ENCODE assay signal across 1 cellular context in genomic region chr12:2959194-2959507, GRCh38.
TF ChIP-seq lines count a peak whose summit lies in the region.

Gene TEAD4, plus strand, starts transcription at chr12:2959397.

TF ChIP-seq in HepG2, 621 proteins besides CTCF, POLR2A, EP300 and RAD21 (continued from another document and continues in another):
- TF ChIP-seq ATF2 (CRISPR knock-in tag; IDR thresholded peaks at IDR 0.05) (peak; percentile 21; the same call in 1 of the 2 replicates), FOXA3 (CRISPR knock-in tag; IDR thresholded peaks at IDR 0.05) (peak; percentile 56; the same call in 1 of the 2 replicates), PATZ1 (CRISPR knock-in tag; IDR thresholded peaks at IDR 0.05) (peak; percentile 50; the same call in 1 of the 2 replicates), DRAP1 (CRISPR knock-in tag; IDR thresholded peaks at IDR 0.05) (no peak), CBX5 (CRISPR knock-in tag; IDR thresholded peaks at IDR 0.05; ENCODE audit: borderline replicate concordance) (0 out of 2 replicates have a peak, but pooled peaks have one; percentile 33), SALL1 (CRISPR knock-in tag; IDR thresholded peaks at IDR 0.05) (peak; percentile 40; the same call in 1 of the 2 replicates), FOSL2 (CRISPR knock-in tag; IDR thresholded peaks at IDR 0.05) (no peak), NONO (IDR thresholded peaks at IDR 0.05) (no peak), NONO (CRISPR knock-in tag; conservative IDR thresholded peaks at IDR 0.05) (peak; percentile 54), SMAD3 (CRISPR knock-in tag; IDR thresholded peaks at IDR 0.05) (0 out of 2 replicates have a peak, but pooled peaks have one; percentile 13), ASH2L (IDR thresholded peaks at IDR 0.05; ENCODE audit: insufficient read length, low read depth, low read length) (no peak), FOXO1 (CRISPR knock-in tag; IDR thresholded peaks at IDR 0.05) (peak; percentile 46; the same call in 1 of the 2 replicates), ISL2 (CRISPR knock-in tag; IDR thresholded peaks at IDR 0.05) (no peak), SIX1 (CRISPR knock-in tag; IDR thresholded peaks at IDR 0.05; ENCODE audit: borderline replicate concordance) (no peak), GABPB1 (CRISPR knock-in tag; IDR thresholded peaks at IDR 0.05) (0 out of 2 replicates have a peak, but pooled peaks have one; percentile 0), SPEN (CRISPR knock-in tag; IDR thresholded peaks at IDR 0.05; ENCODE audit: low read depth) (peak; percentile 54; the same call in 1 of the 2 replicates), ZNF773 (CRISPR knock-in tag; IDR thresholded peaks at IDR 0.05; ENCODE audit: borderline replicate concordance) (peak; percentile 9; the same call in 1 of the 2 replicates), ZNF343 (CRISPR knock-in tag; IDR thresholded peaks at IDR 0.05) (peak; percentile 14; the same call in 1 of the 2 replicates), ELF1 (CRISPR knock-in tag; IDR thresholded peaks at IDR 0.05) (0 out of 2 replicates have a peak, but pooled peaks have one; percentile 8), PRDM10 (CRISPR knock-in tag; IDR thresholded peaks at IDR 0.05; ENCODE audit: low read depth) (no peak), TEAD3 (CRISPR knock-in tag; optimal IDR thresholded peaks at IDR 0.05; ENCODE audit: borderline replicate concordance) (peak; percentile 98), ZBTB7B (CRISPR knock-in tag; IDR thresholded peaks at IDR 0.05) (peak; percentile 4; the same call in 1 of the 2 replicates), GATAD2A (CRISPR knock-in tag; IDR thresholded peaks at IDR 0.05) (peak; percentile 22; the same call in 1 of the 2 replicates), ZNF563 (CRISPR knock-in tag; IDR thresholded peaks at IDR 0.05) (peak; percentile 56; the same call in 1 of the 2 replicates), DMAP1 (CRISPR knock-in tag; IDR thresholded peaks at IDR 0.05) (no peak), ATF3 (CRISPR knock-in tag; IDR thresholded peaks at IDR 0.05) (peak; percentile 51), ZBTB2 (CRISPR knock-in tag; IDR thresholded peaks at IDR 0.05; ENCODE audit: low read depth) (peak; percentile 96), RCOR2 (CRISPR knock-in tag; IDR thresholded peaks at IDR 0.05) (0 out of 2 replicates have a peak, but pooled peaks have one; percentile 29), ZBTB39 (CRISPR knock-in tag; IDR thresholded peaks at IDR 0.05) (no peak), PLRG1 (conservative IDR thresholded peaks at IDR 0.05) (no peak), THAP9 (CRISPR knock-in tag; IDR thresholded peaks at IDR 0.05; ENCODE audit: borderline replicate concordance) (no peak), ZNF12 (CRISPR knock-in tag; IDR thresholded peaks at IDR 0.05) (no peak), SRY (CRISPR knock-in tag; IDR thresholded peaks at IDR 0.05) (no peak), NR0B2 (CRISPR knock-in tag; IDR thresholded peaks at IDR 0.05) (peak; percentile 61; the same call in 1 of the 2 replicates), ETV5 (CRISPR knock-in tag; IDR thresholded peaks at IDR 0.05; ENCODE audit: borderline replicate concordance) (peak; percentile 57), SIX4 (CRISPR knock-in tag; IDR thresholded peaks at IDR 0.05) (peak; percentile 51; the same call in 1 of the 2 replicates), SP5 (CRISPR knock-in tag; IDR thresholded peaks at IDR 0.05; ENCODE audit: borderline replicate concordance, low read depth) (peak; percentile 73; the same call in 1 of the 2 replicates), MAX (IDR thresholded peaks at IDR 0.05) (peak; percentile 85), ZBTB37 (CRISPR knock-in tag; IDR thresholded peaks at IDR 0.05) (no peak), KMT2B (CRISPR knock-in tag; IDR thresholded peaks at IDR 0.05) (0 out of 2 replicates have a peak, but pooled peaks have one; percentile 6), ZNF33A (CRISPR knock-in tag; IDR thresholded peaks at IDR 0.05; ENCODE audit: borderline replicate concordance) (0 out of 2 replicates have a peak, but pooled peaks have one; percentile 11), ZMYM4 (CRISPR knock-in tag; IDR thresholded peaks at IDR 0.05) (peak; percentile 36; the same call in 1 of the 2 replicates), CREM (IDR thresholded peaks at IDR 0.05) (no peak), CREM (CRISPR knock-in tag; IDR thresholded peaks at IDR 0.05) (no peak), MXI1 (IDR thresholded peaks at IDR 0.05; ENCODE audit: borderline replicate concordance, low read depth, low read length) (peak; percentile 57; the same call in 1 of the 3 replicates), ARNT2 (CRISPR knock-in tag; IDR thresholded peaks at IDR 0.05; ENCODE audit: low read depth) (peak; percentile 84; the same call in 1 of the 2 replicates)
